In the genomic region with DNA sequence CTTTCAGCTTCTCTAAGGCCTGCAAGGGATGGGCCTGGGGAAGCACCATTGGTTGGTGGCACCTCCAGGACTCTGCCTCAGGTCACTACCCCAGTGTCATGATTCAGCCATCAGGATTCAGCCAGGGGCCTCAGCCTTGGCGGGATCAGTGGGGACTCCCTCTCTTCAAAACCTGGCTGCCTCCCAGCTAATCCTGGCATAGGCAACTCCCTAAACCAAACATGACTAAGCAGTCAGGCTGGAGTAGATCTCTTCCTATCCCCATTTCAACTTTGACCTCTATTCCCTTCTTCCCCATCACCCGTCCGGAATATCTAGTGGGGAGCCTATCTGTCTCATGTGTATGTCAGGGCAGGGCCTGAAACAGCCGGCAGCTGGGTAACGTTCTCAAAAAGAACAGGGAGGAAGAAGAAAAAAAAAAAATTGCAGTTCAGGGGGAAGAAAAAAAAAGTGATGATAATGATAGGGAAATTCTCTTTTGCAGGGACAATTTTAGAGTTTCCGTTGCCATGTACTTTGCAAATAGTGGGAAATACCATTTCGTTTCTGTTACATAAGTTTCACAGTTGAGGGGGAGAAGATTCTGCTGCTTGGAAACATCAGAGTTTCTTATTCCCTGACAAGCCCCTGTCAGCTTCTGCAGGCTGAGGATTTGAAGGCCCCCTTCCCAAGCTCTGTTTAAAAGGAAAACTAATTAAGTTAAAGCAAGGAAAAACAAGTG, we compare ENCODE assay signal across 2 cellular contexts.
TF ChIP-seq lines count a peak whose summit lies in the region.

No MANE protein-coding gene starts in this region.

TF ChIP-seq in A549, 52 proteins besides CTCF, POLR2A, EP300 and RAD21:
- no peak for TF ChIP-seq SMC3 (IDR thresholded peaks at IDR 0.05)
- peak; percentile 60 for TF ChIP-seq MAX (IDR thresholded peaks at IDR 0.05)
- no peak for TF ChIP-seq RNF2 (IDR thresholded peaks at IDR 0.05; ENCODE audit: borderline replicate concordance, low read depth)
- TF ChIP-seq BHLHE40 (IDR thresholded peaks at IDR 0.05; ENCODE audit: low read depth, low read length): no peak
- TF ChIP-seq ZNF302 (CRISPR knock-in tag; IDR thresholded peaks at IDR 0.05): no peak
- no peak for TF ChIP-seq HEYL (CRISPR knock-in tag; IDR thresholded peaks at IDR 0.05)
- TF ChIP-seq TP53 (CRISPR knock-in tag; IDR thresholded peaks at IDR 0.05): no peak
- TF ChIP-seq TFCP2L1 (CRISPR knock-in tag; IDR thresholded peaks at IDR 0.05): no peak
- TF ChIP-seq, protein P1, sequence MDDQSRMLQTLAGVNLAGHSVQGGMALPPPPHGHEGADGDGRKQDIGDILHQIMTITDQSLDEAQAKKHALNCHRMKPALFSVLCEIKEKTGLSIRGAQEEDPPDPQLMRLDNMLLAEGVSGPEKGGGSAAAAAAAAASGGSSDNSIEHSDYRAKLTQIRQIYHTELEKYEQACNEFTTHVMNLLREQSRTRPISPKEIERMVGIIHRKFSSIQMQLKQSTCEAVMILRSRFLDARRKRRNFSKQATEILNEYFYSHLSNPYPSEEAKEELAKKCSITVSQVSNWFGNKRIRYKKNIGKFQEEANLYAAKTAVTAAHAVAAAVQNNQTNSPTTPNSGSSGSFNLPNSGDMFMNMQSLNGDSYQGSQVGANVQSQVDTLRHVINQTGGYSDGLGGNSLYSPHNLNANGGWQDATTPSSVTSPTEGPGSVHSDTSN (IDR thresholded peaks at IDR 0.05): 0 out of 2 replicates have a peak, but pooled peaks have one; percentile 43
- no peak for TF ChIP-seq NR3C1 (IDR thresholded peaks at IDR 0.05)
- TF ChIP-seq ESRRA (IDR thresholded peaks at IDR 0.05; ENCODE audit: borderline replicate concordance, low read length): no peak
- TF ChIP-seq RCOR1 (IDR thresholded peaks at IDR 0.05; ENCODE audit: low read depth, low read length): no peak
- TF ChIP-seq FOSL2 (IDR thresholded peaks at IDR 0.05): no peak
- TF ChIP-seq FOSL2 (CRISPR knock-in tag; IDR thresholded peaks at IDR 0.05): peak; percentile 26; the same call in 1 of the 2 replicates
- no peak for TF ChIP-seq SREBF2 (IDR thresholded peaks at IDR 0.05)
- TF ChIP-seq REST (IDR thresholded peaks at IDR 0.05): no peak
- TF ChIP-seq, protein P2, sequence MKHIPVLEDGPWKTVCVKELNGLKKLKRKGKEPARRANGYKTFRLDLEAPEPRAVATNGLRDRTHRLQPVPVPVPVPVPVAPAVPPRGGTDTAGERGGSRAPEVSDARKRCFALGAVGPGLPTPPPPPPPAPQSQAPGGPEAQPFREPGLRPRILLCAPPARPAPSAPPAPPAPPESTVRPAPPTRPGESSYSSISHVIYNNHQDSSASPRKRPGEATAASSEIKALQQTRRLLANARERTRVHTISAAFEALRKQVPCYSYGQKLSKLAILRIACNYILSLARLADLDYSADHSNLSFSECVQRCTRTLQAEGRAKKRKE (CRISPR knock-in tag; IDR thresholded peaks at IDR 0.05; ENCODE audit: low read depth): no peak
- TF ChIP-seq GATA3 (IDR thresholded peaks at IDR 0.05; ENCODE audit: borderline replicate concordance): peak; percentile 48; the same call in 1 of the 2 replicates
- TF ChIP-seq MAFK (IDR thresholded peaks at IDR 0.05; ENCODE audit: partially characterized antibody): peak; percentile 75
- TF ChIP-seq HOXB5 (CRISPR knock-in tag; IDR thresholded peaks at IDR 0.05): no peak

TF ChIP-seq in IMR-90, 13 proteins besides CTCF, POLR2A, EP300 and RAD21:
- TF ChIP-seq, protein P3, sequence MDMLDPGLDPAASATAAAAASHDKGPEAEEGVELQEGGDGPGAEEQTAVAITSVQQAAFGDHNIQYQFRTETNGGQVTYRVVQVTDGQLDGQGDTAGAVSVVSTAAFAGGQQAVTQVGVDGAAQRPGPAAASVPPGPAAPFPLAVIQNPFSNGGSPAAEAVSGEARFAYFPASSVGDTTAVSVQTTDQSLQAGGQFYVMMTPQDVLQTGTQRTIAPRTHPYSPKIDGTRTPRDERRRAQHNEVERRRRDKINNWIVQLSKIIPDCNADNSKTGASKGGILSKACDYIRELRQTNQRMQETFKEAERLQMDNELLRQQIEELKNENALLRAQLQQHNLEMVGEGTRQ (IDR thresholded peaks at IDR 0.05; ENCODE audit: low read depth, low read length): no peak
- TF ChIP-seq MAZ (IDR thresholded peaks at IDR 0.05; ENCODE audit: borderline replicate concordance, low read depth, low read length) (no peak), CEBPB (IDR thresholded peaks at IDR 0.05; ENCODE audit: low read depth, low read length) (no peak), BHLHE40 (IDR thresholded peaks at IDR 0.05; ENCODE audit: low read depth, low read length) (no peak), NFE2L2 (IDR thresholded peaks at IDR 0.05; ENCODE audit: low read depth, low read length) (peak; percentile 6; the same call in 1 of the 2 replicates)
